1 cellular context compared by ENCODE assay signal in the genomic region with DNA sequence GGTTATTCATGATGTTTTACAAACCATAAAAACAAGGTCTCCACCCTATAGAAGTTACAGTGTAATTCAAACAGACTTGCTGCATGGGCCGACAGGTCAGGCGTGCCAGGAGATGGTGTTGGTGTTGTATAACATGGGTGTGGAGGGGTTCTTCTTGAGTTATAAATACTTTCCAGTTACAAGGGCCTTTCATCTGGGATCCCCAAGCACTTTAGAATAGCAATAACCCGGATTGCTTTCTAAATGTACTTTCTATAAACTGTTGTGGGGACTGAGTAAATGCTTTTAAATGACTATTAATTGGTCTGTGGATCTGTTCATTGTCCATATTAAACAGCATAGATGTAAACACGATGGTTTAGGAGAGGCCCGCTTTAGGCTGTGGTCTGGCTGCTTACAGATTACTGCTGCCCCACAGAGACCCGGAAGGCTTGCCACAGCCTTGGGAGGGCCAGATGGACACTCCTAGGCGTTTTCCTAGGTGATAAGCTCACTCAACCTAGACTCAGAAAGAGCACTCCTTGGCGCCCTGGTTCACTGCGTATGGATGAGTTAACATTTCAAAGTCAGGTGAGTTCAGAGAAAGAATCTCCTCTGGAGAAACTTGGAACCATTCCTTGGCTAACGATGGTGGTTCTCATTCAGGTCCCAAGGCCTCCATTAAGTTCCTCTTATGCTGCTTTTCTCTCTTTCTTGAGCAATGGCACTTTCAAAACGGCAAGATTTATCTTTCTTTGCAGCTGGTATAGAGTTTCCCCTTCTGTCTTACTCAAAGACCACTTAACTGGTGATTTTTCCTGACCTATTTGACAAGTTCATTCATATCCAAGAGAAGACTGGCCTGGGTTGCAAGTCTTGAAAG.
TF ChIP-seq lines count a peak whose summit lies in the region.

No MANE protein-coding gene starts in this region.

TF ChIP-seq in K562, 482 proteins besides CTCF, POLR2A, EP300 and RAD21 (continued from another document):
- TF ChIP-seq, protein P1, sequence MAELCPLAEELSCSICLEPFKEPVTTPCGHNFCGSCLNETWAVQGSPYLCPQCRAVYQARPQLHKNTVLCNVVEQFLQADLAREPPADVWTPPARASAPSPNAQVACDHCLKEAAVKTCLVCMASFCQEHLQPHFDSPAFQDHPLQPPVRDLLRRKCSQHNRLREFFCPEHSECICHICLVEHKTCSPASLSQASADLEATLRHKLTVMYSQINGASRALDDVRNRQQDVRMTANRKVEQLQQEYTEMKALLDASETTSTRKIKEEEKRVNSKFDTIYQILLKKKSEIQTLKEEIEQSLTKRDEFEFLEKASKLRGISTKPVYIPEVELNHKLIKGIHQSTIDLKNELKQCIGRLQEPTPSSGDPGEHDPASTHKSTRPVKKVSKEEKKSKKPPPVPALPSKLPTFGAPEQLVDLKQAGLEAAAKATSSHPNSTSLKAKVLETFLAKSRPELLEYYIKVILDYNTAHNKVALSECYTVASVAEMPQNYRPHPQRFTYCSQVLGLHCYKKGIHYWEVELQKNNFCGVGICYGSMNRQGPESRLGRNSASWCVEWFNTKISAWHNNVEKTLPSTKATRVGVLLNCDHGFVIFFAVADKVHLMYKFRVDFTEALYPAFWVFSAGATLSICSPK (IDR thresholded peaks at IDR 0.05; ENCODE audit: borderline replicate concordance): no peak
TF ChIP-seq in K562: peak in this region for 30.
